In the genomic region with DNA sequence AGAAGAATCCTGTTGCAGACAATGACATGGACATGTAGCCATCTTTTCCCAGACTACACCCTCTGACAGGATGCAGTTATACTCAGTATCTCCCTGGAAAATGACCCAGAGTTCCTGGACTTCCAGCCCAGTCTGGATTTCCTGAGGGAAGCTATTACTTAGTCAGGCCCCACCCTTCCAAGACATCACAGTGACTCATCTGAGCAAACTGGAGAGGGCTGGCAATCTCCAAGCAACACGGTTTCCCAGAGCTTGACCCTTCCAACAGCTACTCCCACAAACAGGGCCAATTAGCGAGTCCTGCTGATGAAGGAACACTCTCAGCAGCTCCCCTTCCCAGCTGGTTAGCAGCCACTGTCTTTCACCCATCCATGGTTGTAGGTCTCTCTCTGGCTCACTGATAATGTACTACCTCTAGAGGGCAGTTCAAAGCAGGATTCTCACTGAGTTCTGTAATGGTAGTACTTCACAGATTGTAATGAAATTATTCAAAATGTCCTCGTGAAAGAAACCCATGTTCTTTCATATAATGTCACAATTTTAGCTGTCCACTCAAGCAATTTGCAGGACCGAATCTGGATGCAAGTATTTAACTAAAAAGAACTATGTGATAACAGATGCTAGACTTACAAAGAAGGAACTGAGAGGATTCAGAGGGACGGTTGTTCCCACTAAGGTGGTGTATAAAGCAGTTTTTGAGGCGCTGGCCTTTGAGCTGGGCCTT, we compare ENCODE assay signal across 8 cellular contexts.
DNase-seq lines count a peak whose midpoint lies in the region; ATAC-seq, FAIRE-seq and TF ChIP-seq lines count a peak whose summit lies in the region.

No MANE protein-coding gene starts in this region.

- H3K36me3 ChIP-seq in mesenchymal stem cell (ENCODE audit: control insufficient read depth in 1 of 2, insufficient read depth in 2 of 2, low read depth in 1 of 2, low read length in 2 of 2) (no peaks in the 10 kb centered on the region), uterus (no peaks in the 10 kb centered on the region)

- H4K8ac ChIP-seq in mesenchymal stem cell (ENCODE audit: low read length): peak overlapping the region; percentile 33

- peak; percentile 62 for ATAC-seq in HG03354 (IDR thresholded peaks at IDR 0.05; ENCODE audit: poor library complexity, severe bottlenecking, unreplicated experiment)

- peak overlapping the region; percentile 78 for H3K9ac ChIP-seq in mesenchymal stem cell (ENCODE audit: low read length)

- H3K18ac ChIP-seq in mesenchymal stem cell (ENCODE audit: low read depth in 1 of 2, low read length in 2 of 2): peak overlapping the region in 1 of 2 experiments; percentile 24

- no peak overlapping the region for H2BK120ac ChIP-seq in mesenchymal stem cell (ENCODE audit: low read depth, low read length)

- H3K27me3 ChIP-seq in mesenchymal stem cell (ENCODE audit: control insufficient read depth in 1 of 2, insufficient read depth in 1 of 2, low read length in 2 of 2) (no peaks in the 10 kb centered on the region), uterus (no peaks in the 10 kb centered on the region)

- no peak for TF ChIP-seq POLR2A in uterus (IDR thresholded peaks at IDR 0.05)

- no peak overlapping the region for H2BK15ac ChIP-seq in mesenchymal stem cell (ENCODE audit: low read depth, poor library complexity, severe bottlenecking)

- FAIRE-seq in endometrium (lab: Jason Lieb, UNC): peak; percentile 18

- no peak overlapping the region for H3K4ac ChIP-seq in mesenchymal stem cell (ENCODE audit: low read depth in 1 of 2, low read length in 2 of 2)

- H3K4me1 ChIP-seq in mesenchymal stem cell (ENCODE audit: control insufficient read depth, insufficient read depth, low read depth, low read length) (peaks cover 2% of the 10 kb centered on the region), uterus (peaks cover 0 to 4% of the 10 kb centered on the region in 2 donors)

- no peak overlapping the region for H3K23ac ChIP-seq in mesenchymal stem cell (ENCODE audit: low read length in 2 of 2)

- H3K9me3 ChIP-seq in mesenchymal stem cell (ENCODE audit: control insufficient read depth, low read length) (no peaks in the 10 kb centered on the region), uterus (no peaks in the 10 kb centered on the region)

- H3K79me1 ChIP-seq in mesenchymal stem cell (replicated peaks; ENCODE audit: low read length, poor library complexity, severe bottlenecking): no peaks in the 10 kb centered on the region

- H2AK5ac ChIP-seq in mesenchymal stem cell (ENCODE audit: low read length, severe bottlenecking): no peak overlapping the region

- 54% methylated on average over 5 of the region's 6 CpGs for WGBS in mesenchymal stem cell

- H3K4me2 ChIP-seq in mesenchymal stem cell (ENCODE audit: low read length, poor library complexity, severe bottlenecking): no peak overlapping the region

- H3K14ac ChIP-seq in mesenchymal stem cell (ENCODE audit: low read length in 2 of 2): no peak overlapping the region

- H3K27ac ChIP-seq in mesenchymal stem cell (ENCODE audit: low read length, poor library complexity, severe bottlenecking) (no peak overlapping the region), uterus (peak overlapping the region; percentile 68 to 71)

- DNase-seq in CD1c-positive myeloid dendritic cell (ENCODE audit: extremely low spot score) (peak; percentile 29), RKO (ENCODE audit: low spot score) (peak; percentile 74), mesenchymal stem cell (peak; percentile 93), uterus (peak; percentile 70 to 78), OCI-M2 (lab: John Stamatoyannopoulos, UW; ENCODE audit: unreplicated experiment) (no peak)

- intact Hi-C loops in uterus (cut with DNase I; ENCODE audit: low total_unique reads): loop anchor here (10.0 kb wide), 1 partner anchor 156 kb away; no protein-coding TSS in a partner anchor

- H2AFZ ChIP-seq in mesenchymal stem cell (ENCODE audit: low read depth, low read length): peak overlapping the region; percentile 91

- H2BK5ac ChIP-seq in mesenchymal stem cell (ENCODE audit: low read depth, low read length, poor library complexity, severe bottlenecking): no peak overlapping the region

- H3K4me3 ChIP-seq in mesenchymal stem cell (ENCODE audit: insufficient read depth in 1 of 2, low read depth in 1 of 2, low read length in 2 of 2): peak overlapping the region in 1 of 2 experiments; percentile 31
- no peak overlapping the region for H3K4me3 ChIP-seq in uterus

- TF ChIP-seq CTCF in GM12874 (IDR thresholded peaks at IDR 0.05; ENCODE audit: insufficient read depth, low read depth, low read length): peak; percentile 47; the same call in 1 of the 2 replicates
- TF ChIP-seq CTCF in uterus (IDR thresholded peaks at IDR 0.05): peak; percentile 58 to 69 (median 62)

- H2BK12ac ChIP-seq in mesenchymal stem cell (ENCODE audit: low read length in 2 of 2): peak overlapping the region in 1 of 2 experiments; percentile 10

- no peak overlapping the region for H4K91ac ChIP-seq in mesenchymal stem cell (ENCODE audit: low read length)
